12 cellular contexts compared by ENCODE assay signal in genomic region chr15:66863382-66864085, GRCh38.
A peak's percentile ranks its signal among the peaks of the same experiment; 100 is the strongest.
DNase-seq lines count a peak whose midpoint lies in the region; ATAC-seq and TF ChIP-seq lines count a peak whose summit lies in the region.
"Had no signal": no experiment of that assay in that cellular context is flagged by ENCODE, and none has a peak within 500 bp of the region (broad histone marks: within the 10 kb centered on the region; RNA-seq: fewer than 3 reads in every experiment).

No MANE protein-coding gene starts in this region.

- no peaks in the 10 kb centered on the region for H3K36me3 ChIP-seq in transverse colon
- H3K36me3 ChIP-seq: WERI-Rb-1 had no signal

- no peak overlapping the region for H3K27ac ChIP-seq in transverse colon
- H3K27ac ChIP-seq: WERI-Rb-1 had no signal

- TF ChIP-seq EP300 in transverse colon (IDR thresholded peaks at IDR 0.05; ENCODE audit: low read depth) = no peak

- 83% methylated on average over 2 of the region's 2 CpGs; no CpG with 5 or more reads in 1 of the 2 donors for WGBS in transverse colon (ENCODE audit: low coverage in 1 of 2), 2 donors

- no peak for ATAC-seq in activated CD8-positive, alpha-beta memory T cell treated with anti-CD3 and anti-CD28 coated beads, Interleukin-2, amount 10 ng/mL, durations not matched to agents 7 days and 5 days
- ATAC-seq in GM18868 (IDR thresholded peaks at IDR 0.05; ENCODE audit: unreplicated experiment) = no peak

- in situ Hi-C loops in transverse colon (cut with MboI; ENCODE audit: low pct_ligation_motif_present in 1 of 4, low pct_unique_long_range_greater_than_20kb in 1 of 4, low sequenced_read_pairs in 3 of 4) = loop anchor here in 2 of 4 donors (10.0 kb wide), 1 partner anchor 259 kb away; no protein-coding TSS in a partner anchor

- H3K36me3 Mint-ChIP-seq in activated CD8-positive, alpha-beta memory T cell treated with anti-CD3 and anti-CD28 coated beads, Interleukin-2, amount 10 ng/mL, durations not matched to agents 7 days and 5 days = no peaks in the 10 kb centered on the region
- H3K36me3 Mint-ChIP-seq: immature natural killer cell had no signal

- H3K27me3 ChIP-seq in transverse colon = no peaks in the 10 kb centered on the region

- CTCF ChIA-PET in activated CD8-positive, alpha-beta memory T cell treated with anti-CD3 and anti-CD28 coated beads, Interleukin-2, amount 10 ng/mL, durations not matched to agents 7 days and 5 days (lab: Charles Lee) = interaction anchor here (0.7 to 6.0 kb wide), 5 partner anchors 12 to 259 kb away, joined by 3 to 33 read pairs (median 4); no protein-coding TSS in a partner anchor

- H3K9me3 ChIP-seq in transverse colon = no peaks in the 10 kb centered on the region

- no peak overlapping the region for H3K4me3 ChIP-seq in transverse colon

- H3K9me3 Mint-ChIP-seq in activated CD8-positive, alpha-beta memory T cell treated with anti-CD3 and anti-CD28 coated beads, Interleukin-2, amount 10 ng/mL, durations not matched to agents 7 days and 5 days (ENCODE audit: low read depth) = no peaks in the 10 kb centered on the region
- H3K9me3 Mint-ChIP-seq: CD4-positive, alpha-beta T cell had no signal

- intact Hi-C loops in transverse colon (cut with DNase I; ENCODE audit: low total_unique reads) = no loop called here

- H3K27me3 Mint-ChIP-seq in activated CD8-positive, alpha-beta memory T cell treated with anti-CD3 and anti-CD28 coated beads, Interleukin-2, amount 10 ng/mL, durations not matched to agents 7 days and 5 days = peaks cover 19% of the 10 kb centered on the region

- peaks cover 3% of the 10 kb centered on the region for H3K4me1 Mint-ChIP-seq in activated CD8-positive, alpha-beta memory T cell treated with anti-CD3 and anti-CD28 coated beads, Interleukin-2, amount 10 ng/mL, durations not matched to agents 7 days and 5 days
- H3K4me1 Mint-ChIP-seq: immature natural killer cell had no signal

- TF ChIP-seq CTCF in transverse colon (IDR thresholded peaks at IDR 0.05) = no peak

- H3K27ac Mint-ChIP-seq in activated CD8-positive, alpha-beta memory T cell treated with anti-CD3 and anti-CD28 coated beads, Interleukin-2, amount 10 ng/mL, durations not matched to agents 7 days and 5 days = no peak overlapping the region
- H3K27ac Mint-ChIP-seq: CD4-positive, alpha-beta T cell had no signal

- no peak overlapping the region for H3K4me3 Mint-ChIP-seq in activated CD8-positive, alpha-beta memory T cell treated with anti-CD3 and anti-CD28 coated beads, Interleukin-2, amount 10 ng/mL, durations not matched to agents 7 days and 5 days
- H3K4me3 Mint-ChIP-seq: CD4-positive, alpha-beta T cell; immature natural killer cell had no signal

- DNase-seq in activated effector memory CD4-positive, alpha-beta T cell treated with anti-CD3 and anti-CD28 coated beads, Interleukin-2, amount 50 U/mL, for 16 hours = peak; percentile 52
- DNase-seq in activated effector memory CD4-positive, alpha-beta T cell treated with Interleukin-2 at 50 U/mL for 16 hours = no peak
- DNase-seq in activated CD8-positive, alpha-beta memory T cell treated with anti-CD3 and anti-CD28 coated beads, Interleukin-2, amount 10 ng/mL, durations not matched to agents 7 days and 5 days = peak; percentile 28
- peak; percentile 46 for DNase-seq in islet precursor cell
- DNase-seq in transverse colon = peak; percentile 1
- no peak for DNase-seq in glomerular visceral epithelial cell (ENCODE audit: extremely low spot score)
- DNase-seq in T1000 (lab: John Stamatoyannopoulos, UW) = no peak
- DNase-seq: NCI-H1417 treated with DMSO at 0.1 percent for 48 hours had no signal

- peaks cover 0 to 10% (median 2%) of the 10 kb centered on the region in 4 donors for H3K4me1 ChIP-seq in transverse colon

- TF ChIP-seq POLR2A in transverse colon (IDR thresholded peaks at IDR 0.05) = no peak

Comparison
In these comparisons a context has a peak if more than half of its experiments do, and no peak if none do; other contexts are left out.
1. DNase-seq: peak in activated effector memory CD4-positive, alpha-beta T cell treated with anti-CD3 and anti-CD28 coated beads, Interleukin-2, amount 50 U/mL, for 16 hours (single experiment), activated CD8-positive, alpha-beta memory T cell treated with anti-CD3 and anti-CD28 coated beads, Interleukin-2, amount 10 ng/mL, durations not matched to agents 7 days and 5 days (single experiment), islet precursor cell (single experiment) and transverse colon (single experiment); none in activated effector memory CD4-positive, alpha-beta T cell treated with Interleukin-2 at 50 U/mL for 16 hours (single experiment), glomerular visceral epithelial cell (single experiment) and T1000 (single experiment).